Comparison of ENCODE assay signal across 1 cellular context in genomic region chr17:78130439-78131101, GRCh38.
A peak's percentile ranks its signal among the peaks of the same experiment; 100 is the strongest.
TF ChIP-seq lines count a peak whose summit lies in the region.

Gene TMC8, plus strand, starts transcription at chr17:78130771. Its CDS starts 818 bp downstream, at chr17:78131589.

TF ChIP-seq in K562, 482 proteins besides CTCF, POLR2A, EP300 and RAD21 (continued from another document and continues in another):
- TF ChIP-seq RREB1 (CRISPR knock-in tag; IDR thresholded peaks at IDR 0.05) (0 out of 2 replicates have a peak, but pooled peaks have one; percentile 61), BCOR (IDR thresholded peaks at IDR 0.05) (no peak), ZNF324 (CRISPR knock-in tag; IDR thresholded peaks at IDR 0.05) (no peak), ATF1 (CRISPR knock-in tag; IDR thresholded peaks at IDR 0.05) (no peak), ATF1 (tag; IDR thresholded peaks at IDR 0.05) (no peak), PHB2 (IDR thresholded peaks at IDR 0.05; ENCODE audit: low read depth) (no peak), MGA (IDR thresholded peaks at IDR 0.05) (no peak), NR2C1 (IDR thresholded peaks at IDR 0.05) (peak; percentile 56; the same call in 1 of the 2 replicates), NR2C1 (tag; IDR thresholded peaks at IDR 0.05) (no peak), ZBTB7A (IDR thresholded peaks at IDR 0.05; ENCODE audit: borderline replicate concordance, control insufficient read depth, low read depth, low read length) (peak; percentile 68; the same call in 1 of the 2 replicates), MAX (CRISPR knock-in tag; IDR thresholded peaks at IDR 0.05) (peak; percentile 61; the same call in 1 of the 2 replicates), ZNF212 (CRISPR knock-in tag; IDR thresholded peaks at IDR 0.05) (no peak), POLR2G (IDR thresholded peaks at IDR 0.05; ENCODE audit: low read depth, low read length) (peak; percentile 51; the same call in 1 of the 2 replicates), MAZ (CRISPR knock-in tag; conservative IDR thresholded peaks at IDR 0.05 in 1 of 2, IDR thresholded peaks at IDR 0.05 in 1 of 2) (peak in 1 of 2 experiments; percentile 22; a peak in 2 of 4 replicates), HDAC2 (IDR thresholded peaks at IDR 0.05) (no peak), MTA2 (IDR thresholded peaks at IDR 0.05; ENCODE audit: low read depth) (no peak), ZNF395 (CRISPR knock-in tag; IDR thresholded peaks at IDR 0.05) (peak; percentile 63; the same call in 1 of the 2 replicates), PTBP1 (IDR thresholded peaks at IDR 0.05; ENCODE audit: low read depth, low read length) (no peak), RUNX1 (IDR thresholded peaks at IDR 0.05; ENCODE audit: low read depth) (no peak), ZNF644 (tag; IDR thresholded peaks at IDR 0.05; ENCODE audit: low read depth) (no peak), CXXC5 (CRISPR knock-in tag; IDR thresholded peaks at IDR 0.05) (peak; percentile 55; the same call in 1 of the 2 replicates), NR2C2 (CRISPR knock-in tag; IDR thresholded peaks at IDR 0.05) (no peak), NR2C2 (tag; IDR thresholded peaks at IDR 0.05) (peak; percentile 43; the same call in 1 of the 2 replicates), TAF1 (IDR thresholded peaks at IDR 0.05; ENCODE audit: control insufficient read depth, extremely low read depth, insufficient read depth, low read length, severe bottlenecking) (no peak), TEAD1 (CRISPR knock-in tag; IDR thresholded peaks at IDR 0.05) (no peak), SMARCA4 (IDR thresholded peaks at IDR 0.05) (no peak), DPF2 (IDR thresholded peaks at IDR 0.05) (0 out of 2 replicates have a peak, but pooled peaks have one; percentile 8), ZNF561 (CRISPR knock-in tag; conservative IDR thresholded peaks at IDR 0.05) (0 out of 2 replicates have a peak, but pooled peaks have one; percentile 15), GATAD2B (IDR thresholded peaks at IDR 0.05; ENCODE audit: borderline replicate concordance) (0 out of 2 replicates have a peak, but pooled peaks have one; percentile 63)
- TF ChIP-seq, protein P1, sequence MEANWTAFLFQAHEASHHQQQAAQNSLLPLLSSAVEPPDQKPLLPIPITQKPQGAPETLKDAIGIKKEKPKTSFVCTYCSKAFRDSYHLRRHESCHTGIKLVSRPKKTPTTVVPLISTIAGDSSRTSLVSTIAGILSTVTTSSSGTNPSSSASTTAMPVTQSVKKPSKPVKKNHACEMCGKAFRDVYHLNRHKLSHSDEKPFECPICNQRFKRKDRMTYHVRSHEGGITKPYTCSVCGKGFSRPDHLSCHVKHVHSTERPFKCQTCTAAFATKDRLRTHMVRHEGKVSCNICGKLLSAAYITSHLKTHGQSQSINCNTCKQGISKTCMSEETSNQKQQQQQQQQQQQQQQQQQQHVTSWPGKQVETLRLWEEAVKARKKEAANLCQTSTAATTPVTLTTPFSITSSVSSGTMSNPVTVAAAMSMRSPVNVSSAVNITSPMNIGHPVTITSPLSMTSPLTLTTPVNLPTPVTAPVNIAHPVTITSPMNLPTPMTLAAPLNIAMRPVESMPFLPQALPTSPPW (CRISPR knock-in tag; IDR thresholded peaks at IDR 0.05): no peak
- TF ChIP-seq, protein P2, sequence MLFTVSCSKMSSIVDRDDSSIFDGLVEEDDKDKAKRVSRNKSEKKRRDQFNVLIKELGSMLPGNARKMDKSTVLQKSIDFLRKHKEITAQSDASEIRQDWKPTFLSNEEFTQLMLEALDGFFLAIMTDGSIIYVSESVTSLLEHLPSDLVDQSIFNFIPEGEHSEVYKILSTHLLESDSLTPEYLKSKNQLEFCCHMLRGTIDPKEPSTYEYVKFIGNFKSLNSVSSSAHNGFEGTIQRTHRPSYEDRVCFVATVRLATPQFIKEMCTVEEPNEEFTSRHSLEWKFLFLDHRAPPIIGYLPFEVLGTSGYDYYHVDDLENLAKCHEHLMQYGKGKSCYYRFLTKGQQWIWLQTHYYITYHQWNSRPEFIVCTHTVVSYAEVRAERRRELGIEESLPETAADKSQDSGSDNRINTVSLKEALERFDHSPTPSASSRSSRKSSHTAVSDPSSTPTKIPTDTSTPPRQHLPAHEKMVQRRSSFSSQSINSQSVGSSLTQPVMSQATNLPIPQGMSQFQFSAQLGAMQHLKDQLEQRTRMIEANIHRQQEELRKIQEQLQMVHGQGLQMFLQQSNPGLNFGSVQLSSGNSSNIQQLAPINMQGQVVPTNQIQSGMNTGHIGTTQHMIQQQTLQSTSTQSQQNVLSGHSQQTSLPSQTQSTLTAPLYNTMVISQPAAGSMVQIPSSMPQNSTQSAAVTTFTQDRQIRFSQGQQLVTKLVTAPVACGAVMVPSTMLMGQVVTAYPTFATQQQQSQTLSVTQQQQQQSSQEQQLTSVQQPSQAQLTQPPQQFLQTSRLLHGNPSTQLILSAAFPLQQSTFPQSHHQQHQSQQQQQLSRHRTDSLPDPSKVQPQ (CRISPR knock-in tag; IDR thresholded peaks at IDR 0.05; ENCODE audit: borderline replicate concordance): no peak
- TF ChIP-seq, protein P3, sequence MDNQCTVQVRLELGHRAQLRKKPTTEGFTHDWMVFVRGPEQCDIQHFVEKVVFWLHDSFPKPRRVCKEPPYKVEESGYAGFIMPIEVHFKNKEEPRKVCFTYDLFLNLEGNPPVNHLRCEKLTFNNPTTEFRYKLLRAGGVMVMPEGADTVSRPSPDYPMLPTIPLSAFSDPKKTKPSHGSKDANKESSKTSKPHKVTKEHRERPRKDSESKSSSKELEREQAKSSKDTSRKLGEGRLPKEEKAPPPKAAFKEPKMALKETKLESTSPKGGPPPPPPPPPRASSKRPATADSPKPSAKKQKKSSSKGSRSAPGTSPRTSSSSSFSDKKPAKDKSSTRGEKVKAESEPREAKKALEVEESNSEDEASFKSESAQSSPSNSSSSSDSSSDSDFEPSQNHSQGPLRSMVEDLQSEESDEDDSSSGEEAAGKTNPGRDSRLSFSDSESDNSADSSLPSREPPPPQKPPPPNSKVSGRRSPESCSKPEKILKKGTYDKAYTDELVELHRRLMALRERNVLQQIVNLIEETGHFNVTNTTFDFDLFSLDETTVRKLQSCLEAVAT (IDR thresholded peaks at IDR 0.05): no peak
